Comparison of ENCODE assay signal across 32 cellular contexts in genomic region chr1:64196074-64196869, GRCh38. TPM values are rescaled to one million over a fixed set of nuclear protein-coding genes. Genes with fewer than 3 reads are reported as not detected.
DNase-seq lines count a peak whose midpoint lies in the region; ATAC-seq and TF ChIP-seq lines count a peak whose summit lies in the region.
"Had no signal": no experiment of that assay in that cellular context is flagged by ENCODE, and none has a peak within 500 bp of the region (broad histone marks: within the 10 kb centered on the region; RNA-seq: fewer than 3 reads in every experiment).

No MANE protein-coding gene starts in this region.

- H3K27ac ChIP-seq in SK-N-SH (ENCODE audit: low read depth in 2 of 2, low read length in 1 of 2) = peak overlapping the region in 1 of 2 experiments; percentile 81; a peak in 2 of 4 replicates
- peak overlapping the region; percentile 67 to 71 for H3K27ac ChIP-seq in coronary artery
- H3K27ac ChIP-seq: 22Rv1, ovary, Peyer's patch, testis, vagina had no signal

- DNase-seq in SK-N-SH (peak; percentile 50), coronary artery (ENCODE audit: low spot score) (no peak), medulla oblongata (ENCODE audit: extremely low spot score) (peak; percentile 67), NCI-H1417 treated with DMSO at 0.1 percent for 48 hours (lab: John Stamatoyannopoulos, UW) (no peak)
- DNase-seq in stimulated activated effector memory CD8-positive, alpha-beta T cell treated with anti-CD3 and anti-CD28 coated beads, Interleukin-12 subunit alpha, Interleukin-12 subunit beta, amount 100 ng/mL, for 72 hours (ENCODE audit: low spot score in 2 of 2) = no peak
- DNase-seq in activated T-cell treated with anti-CD3 and anti-CD28 coated beads, Interleukin-2, amount 50 U/mL, for 24 hours = no peak
- DNase-seq: activated CD8-positive, alpha-beta T cell treated with anti-CD3 and anti-CD28 coated beads for 36 hours; activated effector memory CD4-positive, alpha-beta T cell treated with anti-CD3 and anti-CD28 coated beads, Interleukin-2, amount 50 U/mL, for 16 hours; activated naive CD8-positive, alpha-beta T cell treated with anti-CD3 and anti-CD28 coated beads for 36 hours; DMS79; effector CD4-positive, alpha-beta T cell; KBM-7; kidney glomerular epithelial cell; MG63; naive B cell; NCI-H1105 treated with DMSO at 0.1 percent for 48 hours; NCI-H2029 treated with DMSO at 0.1 percent for 48 hours; NCI-H226; NCI-H69; ovary; Peyer's patch; stimulated activated CD4-positive, alpha-beta T cell treated with anti-CD3 and anti-CD28 coated beads, Interleukin-4, amount 100 ng/mL, for 4 hours; stimulated activated naive B cell treated with anti-CD40 and anti-IgM and Interleukin-4, amounts not matched to agents 10 μg/mL and 1 μg/mL and 100 μg/mL, for 72 hours; testis had no signal

- no peak overlapping the region for H3K4me2 ChIP-seq in SK-N-SH

- no peak overlapping the region for H3K27ac Mint-ChIP-seq in stimulated activated effector memory CD8-positive, alpha-beta T cell treated with anti-CD3 and anti-CD28 coated beads, Interleukin-12 subunit alpha, Interleukin-12 subunit beta, amount 100 ng/mL, for 72 hours
- H3K27ac Mint-ChIP-seq in activated T-cell treated with anti-CD3 and anti-CD28 coated beads, Interleukin-2, amount 50 U/mL, for 24 hours = no peak overlapping the region
- H3K27ac Mint-ChIP-seq: activated CD8-positive, alpha-beta T cell treated with anti-CD3 and anti-CD28 coated beads for 36 hours; activated naive CD8-positive, alpha-beta T cell treated with anti-CD3 and anti-CD28 coated beads for 36 hours; CD14-positive monocyte; memory B cell; naive B cell had no signal

- no peaks in the 10 kb centered on the region for H3K4me1 Mint-ChIP-seq in stimulated activated effector memory CD8-positive, alpha-beta T cell treated with anti-CD3 and anti-CD28 coated beads, Interleukin-12 subunit alpha, Interleukin-12 subunit beta, amount 100 ng/mL, for 72 hours
- peaks cover 5% of the 10 kb centered on the region for H3K4me1 Mint-ChIP-seq in activated T-cell treated with anti-CD3 and anti-CD28 coated beads, Interleukin-2, amount 50 U/mL, for 24 hours (ENCODE audit: low read depth)
- H3K4me1 Mint-ChIP-seq: memory B cell, naive B cell had no signal

- H3K36me3 ChIP-seq in SK-N-SH (replicated peaks in 1 of 2; ENCODE audit: control insufficient read depth in 1 of 2, insufficient read depth in 2 of 2, low read length in 1 of 2) = no peaks in the 10 kb centered on the region
- H3K36me3 ChIP-seq: MG63, ovary, Peyer's patch, vagina had no signal

- POLR2A ChIA-PET in SK-N-SH (lab: Yijun Ruan, JAX) = no interaction called here

- H2AFZ ChIP-seq in SK-N-SH (ENCODE audit: low read depth) = no peak overlapping the region

- no peak for TF ChIP-seq CTCF in SK-N-SH (IDR thresholded peaks at IDR 0.05)
- TF ChIP-seq CTCF in coronary artery (IDR thresholded peaks at IDR 0.05) = no peak

- WGBS in SK-N-SH (ENCODE audit: low lambda C conversion rate) = 87% methylated on average over 6 of the region's 8 CpGs

- no peaks in the 10 kb centered on the region for H3F3A ChIP-seq in SK-N-SH (replicated peaks; ENCODE audit: insufficient read depth)

- no peak overlapping the region for H3K9ac ChIP-seq in SK-N-SH

- ATAC-seq in SK-N-SH treated with all-trans-retinoic acid at 6 μM for 48 hours = no peak
- peak; percentile 33 for ATAC-seq in stimulated activated effector memory CD8-positive, alpha-beta T cell treated with anti-CD3 and anti-CD28 coated beads, Interleukin-12 subunit alpha, Interleukin-12 subunit beta, amount 100 ng/mL, for 72 hours
- ATAC-seq in GM19324 (IDR thresholded peaks at IDR 0.05; ENCODE audit: low FRiP score, unreplicated experiment) = no peak
- ATAC-seq: activated CD4-positive, CD25-positive, alpha-beta regulatory T cell treated with anti-CD3 and anti-CD28 coated beads, Interleukin-2, amount 50 U/mL, for 24 hours; activated CD8-positive, alpha-beta T cell treated with anti-CD3 and anti-CD28 coated beads for 36 hours; sciatic nerve; stimulated activated naive B cell treated with anti-CD40 and anti-IgM and Interleukin-4, amounts not matched to agents 10 μg/mL and 1 μg/mL and 100 μg/mL, for 72 hours had no signal

- CTCF ChIA-PET in SK-N-SH (lab: Yijun Ruan, JAX) = interaction anchor here (1.4 to 2.2 kb wide), 2 partner anchors 505 to 522 kb away, joined by 3 to 5 read pairs; no protein-coding TSS in a partner anchor

- H3K4me3 Mint-ChIP-seq in stimulated activated effector memory CD8-positive, alpha-beta T cell treated with anti-CD3 and anti-CD28 coated beads, Interleukin-12 subunit alpha, Interleukin-12 subunit beta, amount 100 ng/mL, for 72 hours = no peak overlapping the region
- H3K4me3 Mint-ChIP-seq in activated T-cell treated with anti-CD3 and anti-CD28 coated beads, Interleukin-2, amount 50 U/mL, for 24 hours = no peak overlapping the region
- H3K4me3 Mint-ChIP-seq: activated CD8-positive, alpha-beta T cell treated with anti-CD3 and anti-CD28 coated beads for 36 hours; activated naive CD8-positive, alpha-beta T cell treated with anti-CD3 and anti-CD28 coated beads for 36 hours; CD14-positive monocyte; memory B cell; naive B cell; stimulated activated naive B cell treated with anti-CD40 and anti-IgM and Interleukin-4, amounts not matched to agents 10 μg/mL and 1 μg/mL and 100 μg/mL, for 72 hours had no signal

- no peaks in the 10 kb centered on the region for H3K9me2 ChIP-seq in SK-N-SH

- no peaks in the 10 kb centered on the region for H4K20me1 ChIP-seq in SK-N-SH (ENCODE audit: insufficient read depth)

- TF ChIP-seq EP300 in SK-N-SH (IDR thresholded peaks at IDR 0.05; ENCODE audit: borderline replicate concordance in 1 of 2, low read depth in 1 of 2, low read length in 1 of 2) = no peak

- peaks cover 4% of the 10 kb centered on the region for H3K9me3 Mint-ChIP-seq in stimulated activated effector memory CD8-positive, alpha-beta T cell treated with anti-CD3 and anti-CD28 coated beads, Interleukin-12 subunit alpha, Interleukin-12 subunit beta, amount 100 ng/mL, for 72 hours
- no peaks in the 10 kb centered on the region for H3K9me3 Mint-ChIP-seq in activated T-cell treated with anti-CD3 and anti-CD28 coated beads, Interleukin-2, amount 50 U/mL, for 24 hours
- H3K9me3 Mint-ChIP-seq: activated CD8-positive, alpha-beta T cell treated with anti-CD3 and anti-CD28 coated beads for 36 hours; activated naive CD8-positive, alpha-beta T cell treated with anti-CD3 and anti-CD28 coated beads for 36 hours; memory B cell had no signal

- peaks cover 0 to 35% of the 10 kb centered on the region in 2 experiments; a peak in 2 of 4 replicates for H3K4me1 ChIP-seq in SK-N-SH (ENCODE audit: control insufficient read depth in 1 of 2, insufficient read depth in 2 of 2, low read depth in 1 of 2, low read length in 1 of 2)
- H3K4me1 ChIP-seq: Peyer's patch, testis had no signal

- no peaks in the 10 kb centered on the region for H3K27me3 ChIP-seq in SK-N-SH (ENCODE audit: insufficient read depth)
- H3K27me3 ChIP-seq: MG63, ovary, Peyer's patch, testis, vagina had no signal

- no peaks in the 10 kb centered on the region for H3K9me3 ChIP-seq in SK-N-SH
- H3K9me3 ChIP-seq: MG63, ovary, Peyer's patch, testis, vagina had no signal

- H3K4me3 ChIP-seq in SK-N-SH (ENCODE audit: low read depth in 2 of 2, low read length in 1 of 2) (no peak overlapping the region), coronary artery (no peak overlapping the region)
- H3K4me3 ChIP-seq: MG63, ovary, Peyer's patch, testis, vagina had no signal

- H3K79me2 ChIP-seq in SK-N-SH (ENCODE audit: insufficient read depth) = no peaks in the 10 kb centered on the region

- no peak for TF ChIP-seq RAD21 in SK-N-SH (IDR thresholded peaks at IDR 0.05; ENCODE audit: low read length)

- H3K27me3 Mint-ChIP-seq in activated T-cell treated with anti-CD3 and anti-CD28 coated beads, Interleukin-2, amount 50 U/mL, for 24 hours = no peaks in the 10 kb centered on the region
- H3K27me3 Mint-ChIP-seq: activated CD8-positive, alpha-beta T cell treated with anti-CD3 and anti-CD28 coated beads for 36 hours; activated naive CD8-positive, alpha-beta T cell treated with anti-CD3 and anti-CD28 coated beads for 36 hours; memory B cell; naive B cell; stimulated activated naive B cell treated with anti-CD40 and anti-IgM and Interleukin-4, amounts not matched to agents 10 μg/mL and 1 μg/mL and 100 μg/mL, for 72 hours had no signal

- H3K36me3 Mint-ChIP-seq in stimulated activated effector memory CD8-positive, alpha-beta T cell treated with anti-CD3 and anti-CD28 coated beads, Interleukin-12 subunit alpha, Interleukin-12 subunit beta, amount 100 ng/mL, for 72 hours = no peaks in the 10 kb centered on the region
- no peaks in the 10 kb centered on the region for H3K36me3 Mint-ChIP-seq in activated T-cell treated with anti-CD3 and anti-CD28 coated beads, Interleukin-2, amount 50 U/mL, for 24 hours (ENCODE audit: low read depth)
- H3K36me3 Mint-ChIP-seq: activated naive CD8-positive, alpha-beta T cell treated with anti-CD3 and anti-CD28 coated beads for 36 hours; CD14-positive monocyte; memory B cell; naive B cell; stimulated activated naive B cell treated with anti-CD40 and anti-IgM and Interleukin-4, amounts not matched to agents 10 μg/mL and 1 μg/mL and 100 μg/mL, for 72 hours had no signal

TF ChIP-seq in SK-N-SH, 30 proteins besides CTCF, POLR2A, EP300 and RAD21:
- TF ChIP-seq GATA2 (CRISPR knock-in tag; IDR thresholded peaks at IDR 0.05) (peak; percentile 37), MEF2A (IDR thresholded peaks at IDR 0.05; ENCODE audit: borderline replicate concordance, low read depth) (no peak)

TF ChIP-seq in SK-N-SH treated with all-trans-retinoic acid at 6 μM for 48 hours, 23 proteins besides CTCF, POLR2A, EP300 and RAD21 (continues in another document):
- TF ChIP-seq POU6F1 (CRISPR knock-in tag; IDR thresholded peaks at IDR 0.05; ENCODE audit: borderline replicate concordance, low read depth) (no peak), ZNF565 (CRISPR knock-in tag; conservative IDR thresholded peaks at IDR 0.05; ENCODE audit: low read depth) (no peak)

RNA-seq across cellular contexts. Expression of gene UBE2U, which starts 7.2 kb away (rescaled TPM):
- not detected in 2 replicates for polyA plus RNA-seq in SK-N-SH (2012; rRNA removed)
- not detected in 2 replicates for polyA plus RNA-seq in SK-N-SH (2012; cell fraction: cytosol; rRNA removed)
- 0.18 TPM in 1 of 2 replicates, not detected in the other for polyA plus RNA-seq in SK-N-SH (2012; cell fraction: nucleus; rRNA removed)
- polyA plus RNA-seq: CD14-positive monocyte, ovary had no signal

Comparison
In these comparisons a context has a peak if more than half of its experiments do, and no peak if none do; other contexts are left out.
1. DNase-seq: peak in SK-N-SH (single experiment) and medulla oblongata (single experiment); none in coronary artery (single experiment), stimulated activated effector memory CD8-positive, alpha-beta T cell treated with anti-CD3 and anti-CD28 coated beads, Interleukin-12 subunit alpha, Interleukin-12 subunit beta, amount 100 ng/mL, for 72 hours (0 of 2), NCI-H1417 treated with DMSO at 0.1 percent for 48 hours (single experiment) and activated T-cell treated with anti-CD3 and anti-CD28 coated beads, Interleukin-2, amount 50 U/mL, for 24 hours (single experiment).